1 cellular context compared by ENCODE assay signal in the genomic region with DNA sequence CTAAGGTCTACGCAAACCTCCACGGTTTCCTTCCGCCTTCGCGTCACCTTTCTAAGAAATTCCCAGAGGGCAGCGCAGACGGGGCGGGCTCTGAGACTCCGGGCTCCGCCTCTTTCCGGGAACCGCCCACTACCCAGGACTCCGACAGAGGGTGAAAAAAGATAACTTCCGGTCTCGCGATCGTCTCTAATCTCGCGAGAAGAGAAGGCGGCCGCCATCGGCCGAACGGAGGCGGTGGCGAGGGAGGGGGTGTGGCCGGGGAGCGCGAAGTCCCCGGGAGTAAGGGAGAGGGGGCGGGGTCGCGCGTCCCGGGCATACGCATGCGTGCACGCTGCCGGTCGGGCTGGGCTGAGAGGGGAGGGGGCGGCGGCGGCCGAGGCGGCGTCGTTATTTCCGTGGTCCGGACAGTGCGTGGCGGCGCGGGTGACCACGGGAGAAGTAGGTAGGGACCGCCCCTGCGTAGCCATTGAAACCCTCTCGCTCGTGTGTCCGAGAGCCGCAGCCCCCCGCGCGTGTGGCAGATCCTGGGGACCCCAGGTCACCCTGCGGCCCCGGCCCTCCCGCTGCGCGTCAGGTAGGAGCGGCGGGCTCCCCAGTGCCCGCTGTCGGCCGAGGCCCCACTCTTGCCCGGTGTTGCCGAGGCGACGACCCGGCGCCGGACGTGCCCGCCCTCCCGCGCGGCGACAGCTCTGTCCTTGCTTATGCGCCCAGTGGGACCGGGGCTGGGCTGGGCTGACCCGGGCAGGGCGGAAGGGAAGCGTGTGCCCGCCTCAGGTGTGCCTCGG.
A peak's percentile ranks its signal among the peaks of the same experiment; 100 is the strongest.
TF ChIP-seq lines count a peak whose summit lies in the region.

Gene NAA35, plus strand, starts transcription at position 315 of the 785 bp plus-strand sequence. CDS start 1,014 bp downstream, outside the sequence.

TF ChIP-seq in GM23338, 12 proteins besides CTCF, POLR2A, EP300 and RAD21 (continued from another document):
- peak; percentile 38 for TF ChIP-seq ETS1 (IDR thresholded peaks at IDR 0.05)
